8 cellular contexts compared by ENCODE assay signal in the genomic region with DNA sequence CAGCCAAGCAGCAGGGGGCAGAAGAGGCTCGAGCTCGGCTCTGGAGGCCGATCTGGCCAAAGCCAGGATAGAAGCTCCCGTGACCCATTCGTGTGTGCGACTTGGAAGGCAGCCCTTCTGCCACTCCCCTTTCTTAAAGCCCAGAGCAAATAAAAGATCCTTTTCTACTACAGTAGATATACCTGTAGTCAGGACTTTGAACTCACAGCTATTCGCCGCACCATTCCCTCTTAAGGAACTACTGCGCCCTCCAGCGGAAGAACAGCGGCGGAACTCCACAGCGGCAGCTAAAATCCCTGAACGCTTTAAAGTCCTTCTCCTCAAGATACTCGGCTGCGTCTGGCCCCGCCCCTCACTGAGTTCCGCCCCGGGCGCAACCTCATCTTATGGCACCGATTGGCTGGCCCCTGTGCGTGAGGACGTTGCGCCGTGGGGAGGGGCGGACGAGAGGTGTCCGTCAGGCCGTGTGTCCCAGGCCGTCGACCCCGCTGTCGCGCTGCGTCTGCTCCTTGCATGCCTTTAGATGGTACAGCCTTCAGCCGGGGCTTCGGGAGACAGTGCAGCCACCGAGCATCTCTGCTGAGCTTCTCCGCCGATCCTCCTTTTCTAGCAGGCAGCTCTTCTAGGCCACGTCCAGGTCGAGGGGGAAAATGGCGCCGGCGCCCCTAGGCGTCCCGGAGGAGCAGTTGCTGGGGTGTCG. TPM values are rescaled to one million over a fixed set of nuclear protein-coding genes. Genes with fewer than 3 reads are reported as not detected.
DNase-seq lines count a peak whose midpoint lies in the region; ATAC-seq, FAIRE-seq and TF ChIP-seq lines count a peak whose summit lies in the region.

A gene with protein sequence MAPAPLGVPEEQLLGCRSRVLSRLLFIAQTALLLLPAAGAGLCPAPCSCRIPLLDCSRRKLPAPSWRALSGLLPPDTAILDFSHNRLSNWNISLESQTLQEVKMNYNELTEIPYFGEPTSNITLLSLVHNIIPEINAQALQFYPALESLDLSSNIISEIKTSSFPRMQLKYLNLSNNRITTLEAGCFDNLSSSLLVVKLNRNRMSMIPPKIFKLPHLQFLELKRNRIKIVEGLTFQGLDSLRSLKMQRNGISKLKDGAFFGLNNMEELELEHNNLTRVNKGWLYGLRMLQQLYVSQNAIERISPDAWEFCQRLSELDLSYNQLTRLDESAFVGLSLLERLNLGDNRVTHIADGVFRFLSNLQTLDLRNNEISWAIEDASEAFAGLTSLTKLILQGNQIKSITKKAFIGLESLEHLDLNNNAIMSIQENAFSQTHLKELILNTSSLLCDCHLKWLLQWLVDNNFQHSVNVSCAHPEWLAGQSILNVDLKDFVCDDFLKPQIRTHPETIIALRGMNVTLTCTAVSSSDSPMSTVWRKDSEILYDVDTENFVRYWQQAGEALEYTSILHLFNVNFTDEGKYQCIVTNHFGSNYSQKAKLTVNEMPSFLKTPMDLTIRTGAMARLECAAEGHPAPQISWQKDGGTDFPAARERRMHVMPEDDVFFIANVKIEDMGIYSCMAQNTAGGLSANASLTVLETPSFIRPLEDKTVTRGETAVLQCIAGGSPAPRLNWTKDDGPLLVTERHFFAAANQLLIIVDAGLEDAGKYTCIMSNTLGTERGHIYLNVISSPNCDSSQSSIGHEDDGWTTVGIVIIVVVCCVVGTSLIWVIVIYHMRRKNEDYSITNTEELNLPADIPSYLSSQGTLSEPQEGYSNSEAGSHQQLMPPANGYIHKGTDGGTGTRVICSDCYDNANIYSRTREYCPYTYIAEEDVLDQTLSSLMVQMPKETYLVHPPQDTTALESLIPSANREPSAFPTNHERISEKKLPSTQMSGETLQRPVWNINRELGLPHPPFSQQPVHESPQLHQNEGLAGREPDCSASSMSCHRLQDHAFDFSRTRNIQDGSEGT (plus strand): TSS at position 442 of the 700 bp plus-strand sequence. CDS start 209 bp downstream, at position 651.

- H4K8ac ChIP-seq in H9 (replicated peaks; ENCODE audit: insufficient read length, low read depth, low read length) = no peak within 1 kb of the TSS

- DNase-seq in H9 (peak; percentile 99), M059J (ENCODE audit: low read depth) (peak; percentile 99), SHP77 (lab: John Stamatoyannopoulos, UW) (peak; percentile 96 to 97), fibroblast of the conjunctiva (ENCODE audit: low read depth) (peak; percentile 96), nephron progenitor cell (peak; percentile 98)
- DNase-seq in activated effector memory CD4-positive, alpha-beta T cell treated with anti-CD3 and anti-CD28 coated beads, Interleukin-2, amount 50 U/mL, for 16 hours = peak; percentile 99
- peak; percentile 96 to 98 for DNase-seq in stimulated activated naive CD8-positive, alpha-beta T cell treated with anti-CD3 and anti-CD28 coated beads, Interleukin-15, amount 100 ng/mL, for 72 hours

- no peaks in the 10 kb centered on the region for H3K9me3 ChIP-seq in H9 (ENCODE audit: control insufficient read depth, low read depth, low read length)

- H3K14ac ChIP-seq in H9 (ENCODE audit: insufficient read depth, low read length) = peak within 1 kb of the TSS; percentile 90

- no peak within 1 kb of the TSS for H2BK15ac ChIP-seq in H9 (ENCODE audit: low read depth, low read length)

- no peak within 1 kb of the TSS for H2BK20ac ChIP-seq in H9 (ENCODE audit: low read depth, low read length, poor library complexity, severe bottlenecking)

- H3K9ac ChIP-seq in H9 (ENCODE audit: extremely low read depth, insufficient read length, low read length) = peak within 1 kb of the TSS; percentile 48

- H3K4ac ChIP-seq in H9 (ENCODE audit: low read depth, low read length) = no peak within 1 kb of the TSS

- peaks cover 15% of the 10 kb centered on the region for H3K79me2 ChIP-seq in H9 (ENCODE audit: insufficient read depth, low read length)

- ATAC-seq in stimulated activated naive CD8-positive, alpha-beta T cell treated with anti-CD3 and anti-CD28 coated beads, Interleukin-15, amount 100 ng/mL, for 72 hours = peak; percentile 98

- H2BK120ac ChIP-seq in H9 (ENCODE audit: low read depth, low read length, poor library complexity, severe bottlenecking) = no peak within 1 kb of the TSS

- H4K5ac ChIP-seq in H9 (ENCODE audit: insufficient read length, low read depth, low read length) = no peak within 1 kb of the TSS

- H3K9me3 Mint-ChIP-seq in H9 = peaks cover 6 to 7% of the 10 kb centered on the region in 2 experiments
- peaks cover 9% of the 10 kb centered on the region for H3K9me3 Mint-ChIP-seq in nephron progenitor cell
- H3K9me3 Mint-ChIP-seq in stimulated activated naive CD8-positive, alpha-beta T cell treated with anti-CD3 and anti-CD28 coated beads, Interleukin-15, amount 100 ng/mL, for 72 hours = no peaks in the 10 kb centered on the region

- H3K4me1 ChIP-seq in H9 (ENCODE audit: insufficient read depth, low read length) = peaks cover 4% of the 10 kb centered on the region; the same call in 1 of the 2 replicates

- H3K27ac Mint-ChIP-seq in H9 (peak within 1 kb of the TSS; percentile 99 to 100 (median 99)), nephron progenitor cell (peak within 1 kb of the TSS; percentile 99)
- H3K27ac Mint-ChIP-seq in stimulated activated naive CD8-positive, alpha-beta T cell treated with anti-CD3 and anti-CD28 coated beads, Interleukin-15, amount 100 ng/mL, for 72 hours = peak within 1 kb of the TSS; percentile 97 to 99

- H2BK12ac ChIP-seq in H9 (ENCODE audit: insufficient read length, low read depth, low read length) = no peak within 1 kb of the TSS

- peak within 1 kb of the TSS; percentile 27 for H3K27ac ChIP-seq in H9 (ENCODE audit: insufficient read length, low read depth, low read length)

- H3K23me2 ChIP-seq in H9 (ENCODE audit: insufficient read length, low read depth, low read length, poor library complexity, severe bottlenecking) = peaks cover 7% of the 10 kb centered on the region

- H2AK5ac ChIP-seq in H9 (ENCODE audit: insufficient read length, low read length) = no peak within 1 kb of the TSS

- H3K56ac ChIP-seq in H9 (ENCODE audit: insufficient read length, low read depth, low read length) = no peak within 1 kb of the TSS

- H3K36me3 Mint-ChIP-seq in H9 (ENCODE audit: insufficient read depth in 1 of 3, low read depth in 3 of 3) (peaks cover 20 to 35% (median 23%) of the 10 kb centered on the region in 3 experiments), nephron progenitor cell (ENCODE audit: low read depth) (peaks cover 25% of the 10 kb centered on the region)

- TF ChIP-seq CTCF in H9 (conservative IDR thresholded peaks at IDR 0.05) (peak; percentile 94), nephron progenitor cell (IDR thresholded peaks at IDR 0.05) (peak; percentile 86)

- H3T11ph ChIP-seq in H9 (ENCODE audit: low read length) = no peak within 1 kb of the TSS

- H2AFZ ChIP-seq in H9 (ENCODE audit: low read length) = no peak within 1 kb of the TSS

- H3K4me3 Mint-ChIP-seq in H9 (peak within 1 kb of the TSS; percentile 93 to 99), nephron progenitor cell (peak within 1 kb of the TSS; percentile 98)
- H3K4me3 Mint-ChIP-seq in stimulated activated naive CD8-positive, alpha-beta T cell treated with anti-CD3 and anti-CD28 coated beads, Interleukin-15, amount 100 ng/mL, for 72 hours = peak within 1 kb of the TSS; percentile 98 to 100

- H3K27me3 Mint-ChIP-seq in H9 (ENCODE audit: low read depth) = no peaks in the 10 kb centered on the region
- H3K27me3 Mint-ChIP-seq in nephron progenitor cell (ENCODE audit: low read depth, poor library complexity) = no peaks in the 10 kb centered on the region
- no peaks in the 10 kb centered on the region for H3K27me3 Mint-ChIP-seq in stimulated activated naive CD8-positive, alpha-beta T cell treated with anti-CD3 and anti-CD28 coated beads, Interleukin-15, amount 100 ng/mL, for 72 hours

- H2BK5ac ChIP-seq in H9 (ENCODE audit: insufficient read length, low read length) = no peak within 1 kb of the TSS

- no peaks in the 10 kb centered on the region for H4K20me1 ChIP-seq in H9 (ENCODE audit: control insufficient read depth, insufficient read depth, insufficient read length)

- H3K79me1 ChIP-seq in H9 (ENCODE audit: insufficient read depth, low read depth, low read length, poor library complexity, severe bottlenecking) = no peaks in the 10 kb centered on the region

- WGBS in H9 (ENCODE audit: extremely low coverage, insufficient read length, low lambda C conversion rate) = no CpG with 5 or more reads among the region's 48 CpGs

- no peak within 1 kb of the TSS for H4K91ac ChIP-seq in H9 (ENCODE audit: insufficient read length, low read depth, low read length)

- H3K23ac ChIP-seq in H9 (ENCODE audit: insufficient read length, low read depth, low read length) = no peak within 1 kb of the TSS

- H3K18ac ChIP-seq in H9 (ENCODE audit: insufficient read length, low read depth, low read length) = peak within 1 kb of the TSS; percentile 74

- H3K4me1 Mint-ChIP-seq in H9 (peaks cover 24 to 32% of the 10 kb centered on the region in 2 experiments), nephron progenitor cell (peaks cover 37% of the 10 kb centered on the region)
- H3K4me1 Mint-ChIP-seq in stimulated activated naive CD8-positive, alpha-beta T cell treated with anti-CD3 and anti-CD28 coated beads, Interleukin-15, amount 100 ng/mL, for 72 hours = peaks cover 35% of the 10 kb centered on the region

- peak within 1 kb of the TSS; percentile 99 for H3K4me2 ChIP-seq in H9 (ENCODE audit: insufficient read depth, insufficient read length, low read length)

- peak; percentile 98 for FAIRE-seq in G401.6 (lab: Jason Lieb, UNC)

- no peaks in the 10 kb centered on the region for H3K27me3 ChIP-seq in H9 (ENCODE audit: insufficient read depth, low read length)

RNA-seq across cellular contexts. Expression of the gene that starts here (rescaled TPM):
- 21.2 and 23.2 TPM in 2 replicates for total RNA-seq in H9 (2021)
- total RNA-seq in M059J (2014; rRNA removed; shearing (Covaris generic)) = 4.4 and 13.9 TPM in 2 replicates

Comparison
In these comparisons a context has a peak if more than half of its experiments do, and no peak if none do; other contexts are left out.
1. Peak in every context shown above with its lines: DNase-seq, ATAC-seq and H3K27ac ChIP-seq.